In the genomic region with DNA sequence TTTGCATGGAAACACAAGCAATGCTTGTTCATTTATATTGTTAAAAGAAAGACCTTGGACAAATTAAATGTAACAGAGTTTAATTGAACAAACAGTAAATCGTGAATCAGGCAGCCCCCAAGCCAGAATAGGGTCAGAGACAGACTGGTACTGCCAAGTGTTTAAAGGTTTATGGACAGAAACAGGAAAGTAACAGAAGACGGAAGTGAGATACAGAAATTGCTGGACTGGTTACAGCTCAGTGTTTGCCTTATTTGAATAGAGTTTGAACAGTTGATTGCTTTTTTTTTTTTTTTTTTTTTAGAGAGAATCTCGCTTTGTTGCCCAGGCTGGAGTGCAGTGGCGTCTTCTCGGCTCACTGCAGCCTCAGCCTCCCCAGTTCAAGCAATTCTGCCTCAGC, we compare ENCODE assay signal across 14 cellular contexts. TPM values are rescaled to one million over a fixed set of nuclear protein-coding genes. Genes with fewer than 3 reads are reported as not detected.
A peak's percentile ranks its signal among the peaks of the same experiment; 100 is the strongest.
DNase-seq lines count a peak whose midpoint lies in the region; ATAC-seq and TF ChIP-seq lines count a peak whose summit lies in the region.
"Had no signal": no experiment of that assay in that cellular context is flagged by ENCODE, and none has a peak within 500 bp of the region (broad histone marks: within the 10 kb centered on the region; RNA-seq: fewer than 3 reads in every experiment).

No MANE protein-coding gene starts in this region.

- H3K27me3 ChIP-seq in DOHH2 (ENCODE audit: control insufficient read depth, low read length) = no peaks in the 10 kb centered on the region
- no peaks in the 10 kb centered on the region for H3K27me3 ChIP-seq in left lung
- H3K27me3 ChIP-seq in MM.1S (replicated peaks; ENCODE audit: insufficient read depth, low read length) = no peaks in the 10 kb centered on the region

- H4K20me1 ChIP-seq in DOHH2 (ENCODE audit: control insufficient read depth, insufficient read depth, low read depth, low read length) = no peaks in the 10 kb centered on the region
- no peaks in the 10 kb centered on the region for H4K20me1 ChIP-seq in MM.1S (ENCODE audit: insufficient read depth, low read length)

- DNase-seq in left lung (no peak), MM.1S (no peak), NCI-H2081 (lab: John Stamatoyannopoulos, UW) (no peak), anterior cingulate cortex (lab: John Stamatoyannopoulos, UW) (no peak)
- DNase-seq: immature natural killer cell; IMR-90; NCI-H1436 treated with DMSO at 0.1 percent for 48 hours; SK-N-SH; stimulated activated CD4-positive, alpha-beta T cell treated with anti-CD3 and anti-CD28 coated beads, Interleukin-4, amount 100 ng/mL, for 1 hour; stimulated activated naive CD4-positive, alpha-beta T cell had no signal

- H3K4me3 ChIP-seq in DOHH2 (ENCODE audit: low read length) (peak overlapping the region; percentile 2; the same call in 1 of the 2 replicates), left lung (no peak overlapping the region), MM.1S (ENCODE audit: low read length) (no peak overlapping the region)

- ATAC-seq in GM21381 (IDR thresholded peaks at IDR 0.05; ENCODE audit: unreplicated experiment) (peak; percentile 74), HG03558 (IDR thresholded peaks at IDR 0.05; ENCODE audit: extremely low read depth, unreplicated experiment) (peak; percentile 56), left lung (peak; percentile 57), HG02588 (IDR thresholded peaks at IDR 0.05; ENCODE audit: unreplicated experiment) (no peak)

- peak overlapping the region; percentile 37 for H3K4me2 ChIP-seq in DOHH2 (ENCODE audit: low read length)
- no peak overlapping the region for H3K4me2 ChIP-seq in MM.1S (ENCODE audit: low read depth, low read length)
- H3K4me2 ChIP-seq: SK-N-SH had no signal

- no peaks in the 10 kb centered on the region for H3K79me2 ChIP-seq in DOHH2 (ENCODE audit: control insufficient read depth, low read length)
- H3K79me2 ChIP-seq in MM.1S (ENCODE audit: low read length) = no peaks in the 10 kb centered on the region

- H3K27ac ChIP-seq in DOHH2 (ENCODE audit: low read depth, low read length) (no peak overlapping the region), left lung (no peak overlapping the region), MM.1S (ENCODE audit: low read length) (no peak overlapping the region)

- no peak for TF ChIP-seq CTCF in DOHH2 (IDR thresholded peaks at IDR 0.05; ENCODE audit: low read depth, low read length, poor library complexity, severe bottlenecking)
- TF ChIP-seq CTCF in left lung (IDR thresholded peaks at IDR 0.05) = no peak
- TF ChIP-seq CTCF in MM.1S (IDR thresholded peaks at IDR 0.05; ENCODE audit: low read length) = no peak

- no peak overlapping the region for H2AFZ ChIP-seq in MM.1S (ENCODE audit: low read length)

- H3K9me3 ChIP-seq in DOHH2 (ENCODE audit: control insufficient read depth, insufficient read depth, low read length) = no peaks in the 10 kb centered on the region
- no peaks in the 10 kb centered on the region for H3K9me3 ChIP-seq in left lung
- no peaks in the 10 kb centered on the region for H3K9me3 ChIP-seq in MM.1S (replicated peaks; ENCODE audit: insufficient read depth, low read length)
- H3K9me3 ChIP-seq: SK-N-SH had no signal

- peaks cover 28% of the 10 kb centered on the region for H3K4me1 ChIP-seq in DOHH2 (ENCODE audit: control insufficient read depth, low read length)
- H3K4me1 ChIP-seq in left lung = no peaks in the 10 kb centered on the region
- H3K4me1 ChIP-seq in MM.1S (ENCODE audit: low read length) = no peaks in the 10 kb centered on the region

- H3F3A ChIP-seq in DOHH2 (ENCODE audit: control insufficient read depth, insufficient read depth) = no peaks in the 10 kb centered on the region
- H3F3A ChIP-seq in MM.1S (ENCODE audit: insufficient read depth, low read length) = no peaks in the 10 kb centered on the region

- intact Hi-C loops in left lung (cut with DNase I) = no loop called here

- H3K36me3 ChIP-seq in DOHH2 (ENCODE audit: control insufficient read depth, low read length) (no peaks in the 10 kb centered on the region), left lung (no peaks in the 10 kb centered on the region), MM.1S (replicated peaks; ENCODE audit: insufficient read depth, low read length) (no peaks in the 10 kb centered on the region)

- H3K9me2 ChIP-seq in DOHH2 (replicated peaks; ENCODE audit: control insufficient read depth, low read length) = no peaks in the 10 kb centered on the region
- no peaks in the 10 kb centered on the region for H3K9me2 ChIP-seq in MM.1S (replicated peaks; ENCODE audit: insufficient read depth, low read length)
- H3K9me2 ChIP-seq: SK-N-SH had no signal

- H3K9ac ChIP-seq in MM.1S (ENCODE audit: low read length) = no peak overlapping the region
- H3K9ac ChIP-seq: SK-N-SH had no signal

RNA-seq across cellular contexts. Expression of a gene that starts 50.3 kb away (rescaled TPM):
- not detected for total RNA-seq in left lung
- total RNA-seq: IMR-90 had no signal
